Comparison of ENCODE assay signal across 24 cellular contexts in genomic region chr11:112345166-112345565, GRCh38.
"Had no signal": no experiment of that assay in that cellular context is flagged by ENCODE, and none has a peak within 500 bp of the region (broad histone marks: within the 10 kb centered on the region; RNA-seq: fewer than 3 reads in every experiment).

No MANE protein-coding gene starts in this region.

- H3K27ac ChIP-seq: body of pancreas, cardiac muscle cell, esophagus squamous epithelium, gastroesophageal sphincter, right atrium auricular region, tibial artery had no signal

- H3K4me1 Mint-ChIP-seq: activated B cell treated with CpG ODN at 0.5 μM for 24 hours; activated naive CD4-positive, alpha-beta T cell treated with anti-CD3 and anti-CD28 coated beads, Interleukin-2, amount 10 ng/mL, durations not matched to agents 7 days and 5 days; activated naive CD8-positive, alpha-beta T cell treated with anti-CD3 and anti-CD28 coated beads, Interleukin-2, amount 50 U/mL, for 24 hours; naive B cell had no signal

- DNase-seq: activated B cell treated with CpG ODN at 0.5 μM for 24 hours; activated CD4-positive, alpha-beta memory T cell treated with anti-CD3 and anti-CD28 coated beads for 36 hours; activated CD4-positive, alpha-beta T cell treated with anti-CD3 and anti-CD28 coated beads for 48 hours; activated effector memory CD4-positive, alpha-beta T cell treated with anti-CD3 and anti-CD28 coated beads, Interleukin-2, amount 50 U/mL, for 16 hours; activated naive CD4-positive, alpha-beta T cell treated with anti-CD3 and anti-CD28 coated beads, Interleukin-2, amount 10 ng/mL, durations not matched to agents 7 days and 5 days; activated naive CD8-positive, alpha-beta T cell treated with anti-CD3 and anti-CD28 coated beads, Interleukin-2, amount 50 U/mL, for 24 hours; activated T-cell treated with anti-CD3 and anti-CD28 coated beads, Interleukin-2, amount 50 U/mL, for 72 hours; anterior cingulate cortex; body of pancreas; cortex of kidney; esophagus squamous epithelium; head of caudate nucleus; left cardiac atrium; naive B cell; stimulated activated CD4-positive, alpha-beta T cell treated with anti-CD3 and anti-CD28 coated beads, Interleukin-12 subunit alpha, Interleukin-12 subunit beta, amount 100 ng/mL, for 4 hours; substantia nigra; T-helper 17 cell; tibial artery had no signal

- H3K4me3 Mint-ChIP-seq: activated B cell treated with CpG ODN at 0.5 μM for 24 hours; activated CD4-positive, alpha-beta memory T cell treated with anti-CD3 and anti-CD28 coated beads for 36 hours; activated naive CD4-positive, alpha-beta T cell treated with anti-CD3 and anti-CD28 coated beads, Interleukin-2, amount 10 ng/mL, durations not matched to agents 7 days and 5 days; activated naive CD8-positive, alpha-beta T cell treated with anti-CD3 and anti-CD28 coated beads, Interleukin-2, amount 50 U/mL, for 24 hours; activated T-cell treated with anti-CD3 and anti-CD28 coated beads, Interleukin-2, amount 50 U/mL, for 72 hours; endodermal cell; stimulated activated naive CD8-positive, alpha-beta T cell treated with anti-CD3 and anti-CD28 coated beads, Interleukin-15, Interleukin-2, amounts not matched to agents 100 ng/mL and 50 ng/mL, for 24 hours; T-helper 17 cell had no signal

- ATAC-seq: activated naive CD8-positive, alpha-beta T cell treated with anti-CD3 and anti-CD28 coated beads, Interleukin-2, amount 50 U/mL, for 24 hours; activated T-cell treated with anti-CD3 and anti-CD28 coated beads, Interleukin-2, amount 50 U/mL, for 72 hours; body of pancreas; gastroesophageal sphincter; left cardiac atrium; T-helper 17 cell had no signal

- H3K27ac Mint-ChIP-seq: activated B cell treated with CpG ODN at 0.5 μM for 24 hours; activated CD4-positive, alpha-beta memory T cell treated with anti-CD3 and anti-CD28 coated beads for 36 hours; activated naive CD4-positive, alpha-beta T cell treated with anti-CD3 and anti-CD28 coated beads, Interleukin-2, amount 10 ng/mL, durations not matched to agents 7 days and 5 days; activated naive CD8-positive, alpha-beta T cell treated with anti-CD3 and anti-CD28 coated beads, Interleukin-2, amount 50 U/mL, for 24 hours; activated T-cell treated with anti-CD3 and anti-CD28 coated beads, Interleukin-2, amount 50 U/mL, for 72 hours; stimulated activated naive CD8-positive, alpha-beta T cell treated with anti-CD3 and anti-CD28 coated beads, Interleukin-15, Interleukin-2, amounts not matched to agents 100 ng/mL and 50 ng/mL, for 24 hours; T-helper 17 cell had no signal

- H3K27me3 ChIP-seq: body of pancreas, cardiac muscle cell, esophagus squamous epithelium, gastroesophageal sphincter, right atrium auricular region, tibial artery had no signal

- H3K36me3 ChIP-seq: cardiac muscle cell, esophagus squamous epithelium, gastroesophageal sphincter, prostate gland, right atrium auricular region, tibial artery had no signal

- H3K4me1 ChIP-seq: right atrium auricular region had no signal

- H3K27me3 Mint-ChIP-seq: activated B cell treated with CpG ODN at 0.5 μM for 24 hours; activated CD4-positive, alpha-beta memory T cell treated with anti-CD3 and anti-CD28 coated beads for 36 hours; activated naive CD4-positive, alpha-beta T cell treated with anti-CD3 and anti-CD28 coated beads, Interleukin-2, amount 10 ng/mL, durations not matched to agents 7 days and 5 days; activated naive CD8-positive, alpha-beta T cell treated with anti-CD3 and anti-CD28 coated beads, Interleukin-2, amount 50 U/mL, for 24 hours; naive B cell; stimulated activated naive CD8-positive, alpha-beta T cell treated with anti-CD3 and anti-CD28 coated beads, Interleukin-15, Interleukin-2, amounts not matched to agents 100 ng/mL and 50 ng/mL, for 24 hours; T-helper 17 cell had no signal

- H3K36me3 Mint-ChIP-seq: activated CD4-positive, alpha-beta memory T cell treated with anti-CD3 and anti-CD28 coated beads for 36 hours; activated naive CD4-positive, alpha-beta T cell treated with anti-CD3 and anti-CD28 coated beads, Interleukin-2, amount 10 ng/mL, durations not matched to agents 7 days and 5 days had no signal

- H3K9me3 ChIP-seq: body of pancreas, esophagus squamous epithelium, gastroesophageal sphincter, prostate gland, right atrium auricular region, tibial artery had no signal

- H3K4me3 ChIP-seq: body of pancreas, cardiac muscle cell, esophagus squamous epithelium, gastroesophageal sphincter, prostate gland, right atrium auricular region, tibial artery had no signal

- H3K9me3 Mint-ChIP-seq: activated B cell treated with CpG ODN at 0.5 μM for 24 hours; activated CD4-positive, alpha-beta memory T cell treated with anti-CD3 and anti-CD28 coated beads for 36 hours; activated naive CD4-positive, alpha-beta T cell treated with anti-CD3 and anti-CD28 coated beads, Interleukin-2, amount 10 ng/mL, durations not matched to agents 7 days and 5 days; activated naive CD8-positive, alpha-beta T cell treated with anti-CD3 and anti-CD28 coated beads, Interleukin-2, amount 50 U/mL, for 24 hours; activated T-cell treated with anti-CD3 and anti-CD28 coated beads, Interleukin-2, amount 50 U/mL, for 72 hours; endodermal cell; naive B cell; stimulated activated naive CD8-positive, alpha-beta T cell treated with anti-CD3 and anti-CD28 coated beads, Interleukin-15, Interleukin-2, amounts not matched to agents 100 ng/mL and 50 ng/mL, for 24 hours had no signal
